8 cellular contexts compared by ENCODE assay signal in genomic region chr2:63841254-63842022, GRCh38. TPM values are rescaled to one million over a fixed set of nuclear protein-coding genes. Genes with fewer than 3 reads are reported as not detected.
DNase-seq lines count a peak whose midpoint lies in the region; FAIRE-seq and TF ChIP-seq lines count a peak whose summit lies in the region.

Gene UGP2 (plus strand): TSS chr2:63841896. CDS start chr2:63842186, 290 bp downstream.

- peak; percentile 96 for DNase-seq in EL
- DNase-seq in H54 (ENCODE audit: insufficient read length, low spot score) = peak; percentile 63
- peak; percentile 64 for DNase-seq in SHP77 treated with DMSO at 0.1 percent for 48 hours (lab: John Stamatoyannopoulos, UW)
- DNase-seq in activated effector memory CD4-positive, alpha-beta T cell treated with anti-CD3 and anti-CD28 coated beads, Interleukin-2, amount 50 U/mL, for 16 hours = peak; percentile 94
- DNase-seq in fibroblast of villous mesenchyme (ENCODE audit: low read depth) = peak; percentile 98

- H3K4me3 ChIP-seq in Loucy (ENCODE audit: low read length, poor library complexity, severe bottlenecking) (peak within 1 kb of the TSS; percentile 92), fibroblast of villous mesenchyme (ENCODE audit: low read depth, low read length) (peak within 1 kb of the TSS; percentile 84), neuron (ENCODE audit: low read length) (peak within 1 kb of the TSS; percentile 62)

- H3K36me3 ChIP-seq in Loucy (ENCODE audit: insufficient read depth, low read length) (no peaks in the 10 kb centered on the region), neuron (ENCODE audit: insufficient read depth, low read length) (no peaks in the 10 kb centered on the region)

- TF ChIP-seq CTCF in Loucy (conservative IDR thresholded peaks at IDR 0.05; ENCODE audit: low read length) = peak; percentile 52
- peak; percentile 33 for TF ChIP-seq CTCF in fibroblast of villous mesenchyme (IDR thresholded peaks at IDR 0.05; ENCODE audit: insufficient read depth, low read depth, low read length)
- no peak for TF ChIP-seq CTCF in subcutaneous adipose tissue (IDR thresholded peaks at IDR 0.05; ENCODE audit: low read depth)

- H4K20me1 ChIP-seq in Loucy (ENCODE audit: insufficient read depth, low read length, poor library complexity, severe bottlenecking) = peaks cover 47% of the 10 kb centered on the region

- H3K9me2 ChIP-seq in Loucy (replicated peaks; ENCODE audit: low read depth, low read length) = no peaks in the 10 kb centered on the region

- no peaks in the 10 kb centered on the region for H3F3A ChIP-seq in Loucy (ENCODE audit: low read depth)

- H3K27me3 ChIP-seq in Loucy (ENCODE audit: insufficient read depth, low read length, poor library complexity, severe bottlenecking) (no peaks in the 10 kb centered on the region), neuron (ENCODE audit: insufficient read depth, low read length) (no peaks in the 10 kb centered on the region)

- peaks cover 51% of the 10 kb centered on the region for H3K79me2 ChIP-seq in Loucy (ENCODE audit: insufficient read depth, low read length)

- peak; percentile 55 for TF ChIP-seq POLR2A in H54 (IDR thresholded peaks at IDR 0.05; ENCODE audit: low read depth, low read length)

- H2AFZ ChIP-seq in Loucy (ENCODE audit: low read length) = peak within 1 kb of the TSS; percentile 85
- peak within 1 kb of the TSS; percentile 54 for H2AFZ ChIP-seq in neuron (ENCODE audit: low read depth, low read length)

- H3K9me3 ChIP-seq in Loucy (ENCODE audit: insufficient read depth, low read depth, low read length) (no peaks in the 10 kb centered on the region), neuron (ENCODE audit: low read length) (no peaks in the 10 kb centered on the region)

- H3K4me1 ChIP-seq in Loucy (ENCODE audit: insufficient read depth, low read length, poor library complexity, severe bottlenecking) (peaks cover 74% of the 10 kb centered on the region), neuron (ENCODE audit: insufficient read depth, low read length) (peaks cover 26% of the 10 kb centered on the region)

- peak; percentile 53 for FAIRE-seq in H54 (lab: Jason Lieb, UNC)

- H3K9ac ChIP-seq in Loucy (ENCODE audit: low read depth, low read length, poor library complexity, severe bottlenecking) = peak within 1 kb of the TSS; percentile 98

- peak within 1 kb of the TSS; percentile 95 for H3K4me2 ChIP-seq in Loucy (ENCODE audit: low read depth, low read length, poor library complexity, severe bottlenecking)

RNA-seq across cellular contexts. Expression of gene UGP2, which starts in this region (rescaled TPM):
- total RNA-seq in fibroblast of villous mesenchyme (148 and 221 TPM in 2 replicates), subcutaneous adipose tissue (100 to 1,000 TPM; 176 to 404 (median 321) TPM)

Comparison
In these comparisons a context has a peak if more than half of its experiments do, and no peak if none do; other contexts are left out.
1. Peak in every context shown above with its lines: DNase-seq and H3K4me3 ChIP-seq.